20 cellular contexts compared by ENCODE assay signal in the genomic region with DNA sequence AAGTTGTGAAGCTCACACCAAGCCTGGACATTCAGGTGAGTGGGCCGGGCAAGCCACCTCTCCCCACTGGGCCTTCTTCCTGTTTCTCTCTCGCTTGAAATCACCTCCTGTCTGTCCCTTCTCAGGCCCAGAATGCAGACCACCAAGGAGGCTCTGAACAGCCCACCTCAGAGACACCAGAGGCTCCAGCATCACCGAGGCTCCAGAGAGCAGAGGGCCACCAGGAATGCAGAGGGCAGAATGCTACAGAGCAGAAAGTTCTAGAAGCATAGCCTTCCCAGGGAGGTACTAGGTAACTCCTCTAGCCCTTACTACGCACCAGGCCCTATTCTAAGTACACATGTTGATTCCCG. TPM values are rescaled to one million over a fixed set of nuclear protein-coding genes. Genes with fewer than 3 reads are reported as not detected.
DNase-seq lines count a peak whose midpoint lies in the region; ATAC-seq and TF ChIP-seq lines count a peak whose summit lies in the region.
"Had no signal": no experiment of that assay in that cellular context is flagged by ENCODE, and none has a peak within 500 bp of the region (broad histone marks: within the 10 kb centered on the region; RNA-seq: fewer than 3 reads in every experiment).

No MANE protein-coding gene starts in this region.

- peaks cover 6 to 92% (median 57%) of the 10 kb centered on the region in 4 donors for H3K4me1 Mint-ChIP-seq in CD4-positive, CD25-positive, alpha-beta regulatory T cell
- H3K4me1 Mint-ChIP-seq in activated B cell treated with CpG ODN at 0.5 μM for 24 hours (peaks cover 40% of the 10 kb centered on the region), memory B cell (peaks cover 31% of the 10 kb centered on the region)

- POLR2A ChIA-PET in activated B cell treated with CpG ODN at 0.5 μM for 24 hours (lab: Charles Lee): interaction anchor here (3.9 kb wide), 1 partner anchor 41 kb away, joined by 34 read pairs; no protein-coding TSS in a partner anchor

- peak overlapping the region; percentile 90 for H3K27ac ChIP-seq in CD4-positive, CD25-positive, alpha-beta regulatory T cell (ENCODE audit: insufficient read depth, low read length, poor library complexity, severe bottlenecking)
- H3K27ac ChIP-seq in neuronal stem cell (replicated peaks; ENCODE audit: low read length) (no peak overlapping the region), sigmoid colon (no peak overlapping the region)
- H3K27ac ChIP-seq: GM23248, suprapubic skin had no signal

- H3K4me1 ChIP-seq in CD4-positive, CD25-positive, alpha-beta regulatory T cell (ENCODE audit: control insufficient read depth, insufficient read depth, low read length, poor library complexity, severe bottlenecking): peaks cover 84% of the 10 kb centered on the region
- H3K4me1 ChIP-seq in neuronal stem cell (ENCODE audit: control insufficient read depth in 2 of 2, insufficient read depth in 1 of 2, low read depth in 1 of 2, low read length in 2 of 2) (peaks cover 4 to 12% of the 10 kb centered on the region in 2 donors), sigmoid colon (peaks cover 0 to 7% (median 5%) of the 10 kb centered on the region in 4 donors)

- ATAC-seq in CD4-positive, CD25-positive, alpha-beta regulatory T cell (ENCODE audit: low read depth in 2 of 2): no peak
- ATAC-seq in activated B cell treated with CpG ODN at 0.5 μM for 24 hours (ENCODE audit: low read depth) (no peak), memory B cell (ENCODE audit: low read depth) (no peak), HG02970 (IDR thresholded peaks at IDR 0.05; ENCODE audit: low FRiP score, unreplicated experiment) (no peak)

- no peaks in the 10 kb centered on the region for H3K36me3 ChIP-seq in CD4-positive, CD25-positive, alpha-beta regulatory T cell (ENCODE audit: control insufficient read depth, insufficient read depth, low read length)
- H3K36me3 ChIP-seq in neuronal stem cell (replicated peaks in 1 of 2; ENCODE audit: control insufficient read depth in 2 of 2, insufficient read depth in 2 of 2, low read length in 2 of 2): no peaks in the 10 kb centered on the region
- no peaks in the 10 kb centered on the region for H3K36me3 ChIP-seq in sigmoid colon
- H3K36me3 ChIP-seq: suprapubic skin had no signal

- H3K27me3 Mint-ChIP-seq in CD4-positive, CD25-positive, alpha-beta regulatory T cell: no peaks in the 10 kb centered on the region
- H3K27me3 Mint-ChIP-seq in activated B cell treated with CpG ODN at 0.5 μM for 24 hours (no peaks in the 10 kb centered on the region), memory B cell (no peaks in the 10 kb centered on the region)

- CTCF ChIA-PET in activated B cell treated with CpG ODN at 0.5 μM for 24 hours (lab: Charles Lee): interaction anchor here (0.9 kb wide), 1 partner anchor 96 kb away, joined by 3 read pairs; no protein-coding TSS in a partner anchor

- TF ChIP-seq CTCF in GM12865 (IDR thresholded peaks at IDR 0.05; ENCODE audit: insufficient read depth, low read depth, low read length, missing control alignments) (no peak), activated B cell treated with CpG ODN at 0.5 μM for 24 hours (IDR thresholded peaks at IDR 0.05) (no peak), sigmoid colon (IDR thresholded peaks at IDR 0.05) (no peak)

- H2AFZ ChIP-seq in neuronal stem cell (ENCODE audit: low read length): no peak overlapping the region
- H2AFZ ChIP-seq: GM23248 had no signal

- H3K4me3 Mint-ChIP-seq in CD4-positive, CD25-positive, alpha-beta regulatory T cell: peak overlapping the region; percentile 67 to 87 (median 79)
- H3K4me3 Mint-ChIP-seq in activated B cell treated with CpG ODN at 0.5 μM for 24 hours (no peak overlapping the region), memory B cell (no peak overlapping the region)
- H3K4me3 Mint-ChIP-seq: dendritic cell treated with granulocyte-macrophage colony-stimulating factor and Interleukin-4, amounts not matched to agents 40 ng/mL and 50 ng/mL, for 4 days; neural crest cell had no signal

- no peak for TF ChIP-seq POLR2A in sigmoid colon (IDR thresholded peaks at IDR 0.05)

- no peaks in the 10 kb centered on the region for H3K9me3 ChIP-seq in CD4-positive, CD25-positive, alpha-beta regulatory T cell (ENCODE audit: control insufficient read depth in 2 of 2, low read length in 2 of 2)
- H3K9me3 ChIP-seq in neuronal stem cell (replicated peaks in 1 of 2; ENCODE audit: control insufficient read depth in 2 of 2, insufficient read depth in 1 of 2, low read depth in 1 of 2, low read length in 2 of 2) (peaks cover 0 to 6% of the 10 kb centered on the region in 2 donors), sigmoid colon (no peaks in the 10 kb centered on the region)
- H3K9me3 ChIP-seq: suprapubic skin had no signal

- no peak overlapping the region for H2BK15ac ChIP-seq in neuronal stem cell (ENCODE audit: low read length)

- H2BK120ac ChIP-seq in neuronal stem cell (ENCODE audit: low read depth, low read length): no peak overlapping the region

- peak overlapping the region; percentile 99 to 100 (median 99) for H3K27ac Mint-ChIP-seq in CD4-positive, CD25-positive, alpha-beta regulatory T cell
- H3K27ac Mint-ChIP-seq in activated B cell treated with CpG ODN at 0.5 μM for 24 hours: peak overlapping the region; percentile 72
- H3K27ac Mint-ChIP-seq in memory B cell: peak overlapping the region; percentile 62
- H3K27ac Mint-ChIP-seq: dendritic cell treated with granulocyte-macrophage colony-stimulating factor and Interleukin-4, amounts not matched to agents 40 ng/mL and 50 ng/mL, for 4 days had no signal

- no peak overlapping the region for H3K4me3 ChIP-seq in CD4-positive, CD25-positive, alpha-beta regulatory T cell (ENCODE audit: low read depth, low read length)
- peak overlapping the region; percentile 59 for H3K4me3 ChIP-seq in GM12865 (ENCODE audit: low read depth, low read length)
- no peak overlapping the region for H3K4me3 ChIP-seq in neuronal stem cell (ENCODE audit: low read length in 2 of 2)
- no peak overlapping the region for H3K4me3 ChIP-seq in sigmoid colon
- H3K4me3 ChIP-seq: GM23248, suprapubic skin had no signal

- H3K36me3 Mint-ChIP-seq in CD4-positive, CD25-positive, alpha-beta regulatory T cell: no peaks in the 10 kb centered on the region
- H3K36me3 Mint-ChIP-seq in activated B cell treated with CpG ODN at 0.5 μM for 24 hours (ENCODE audit: low read depth): no peaks in the 10 kb centered on the region
- H3K36me3 Mint-ChIP-seq in memory B cell: no peaks in the 10 kb centered on the region

- no peak overlapping the region for H3K4ac ChIP-seq in neuronal stem cell (ENCODE audit: low read length)

- no peak overlapping the region for H3K23ac ChIP-seq in neuronal stem cell (ENCODE audit: low read depth, low read length, poor library complexity)

- H3K4me2 ChIP-seq in neuronal stem cell (ENCODE audit: insufficient read depth, low read length, poor library complexity, severe bottlenecking): no peak overlapping the region

- TF ChIP-seq EP300 in sigmoid colon (IDR thresholded peaks at IDR 0.05): no peak

- DNase-seq in CD4-positive, CD25-positive, alpha-beta regulatory T cell: no peak
- DNase-seq in GM12865 (ENCODE audit: low read depth) (no peak), activated B cell treated with CpG ODN at 0.5 μM for 24 hours (no peak), memory B cell (ENCODE audit: low spot score in 2 of 2) (no peak), neuronal stem cell (ENCODE audit: low spot score) (no peak), sigmoid colon (no peak)
- DNase-seq: C1 segment of cervical spinal cord, DND-41, glutamatergic neuron, GM23248, NCI-H187 treated with DMSO at 0.1 percent for 48 hours, NCI-H526 treated with DMSO at 0.1 percent for 48 hours had no signal

- H3K18ac ChIP-seq in neuronal stem cell (ENCODE audit: low read length): no peak overlapping the region

- intact Hi-C loops in activated B cell treated with CpG ODN at 0.5 μM for 24 hours (cut with micrococcal nuclease): no loop called here
- intact Hi-C loops in sigmoid colon (cut with DNase I): no loop called here

- H3K14ac ChIP-seq in neuronal stem cell (ENCODE audit: low read length): no peak overlapping the region

- H2AK5ac ChIP-seq in neuronal stem cell (ENCODE audit: low read depth, low read length): no peak overlapping the region

- WGBS in neuronal stem cell (ENCODE audit: extremely low coverage in 2 of 2, insufficient read length in 2 of 2, insufficient replicate concordance in 1 of 2), 2 donors: no CpG with 5 or more reads among the region's 5 CpGs
- WGBS in sigmoid colon, 2 donors: 59 to 64% methylated on average over 5 of the region's 5 CpGs

- H2BK12ac ChIP-seq in neuronal stem cell (ENCODE audit: low read length): no peak overlapping the region

- H3K9me3 Mint-ChIP-seq in CD4-positive, CD25-positive, alpha-beta regulatory T cell: peaks cover 0 to 2% (median 0%) of the 10 kb centered on the region in 7 donors
- H3K9me3 Mint-ChIP-seq in activated B cell treated with CpG ODN at 0.5 μM for 24 hours (no peaks in the 10 kb centered on the region), memory B cell (no peaks in the 10 kb centered on the region)
- H3K9me3 Mint-ChIP-seq: neural crest cell had no signal

- no peak overlapping the region for H3K9ac ChIP-seq in neuronal stem cell (ENCODE audit: low read depth, low read length, poor library complexity)
- H3K9ac ChIP-seq: GM23248 had no signal

- no peaks in the 10 kb centered on the region for H3K79me1 ChIP-seq in neuronal stem cell (ENCODE audit: low read depth, low read length)

- no peaks in the 10 kb centered on the region for H3K27me3 ChIP-seq in CD4-positive, CD25-positive, alpha-beta regulatory T cell (ENCODE audit: control insufficient read depth, insufficient read depth, low read length)
- H3K27me3 ChIP-seq in neuronal stem cell (ENCODE audit: control insufficient read depth in 3 of 3, insufficient read depth in 3 of 3, low read depth in 1 of 3, low read length in 3 of 3) (peaks cover 0 to 2% (median 0%) of the 10 kb centered on the region in 3 experiments), sigmoid colon (no peaks in the 10 kb centered on the region)

- H2BK5ac ChIP-seq in neuronal stem cell (ENCODE audit: low read length): no peak overlapping the region

- no peak overlapping the region for H4K8ac ChIP-seq in neuronal stem cell (ENCODE audit: low read depth, low read length)

- no peak overlapping the region for H4K91ac ChIP-seq in neuronal stem cell (ENCODE audit: low read depth, low read length, poor library complexity)

RNA-seq across cellular contexts. Expression of gene IL2RB, which starts 14.8 kb away (rescaled TPM):
- 197 TPM for total RNA-seq in CD4-positive, CD25-positive, alpha-beta regulatory T cell
- 100 to 1,000 TPM; 160 to 189 (median 163) TPM for polyA plus RNA-seq in CD4-positive, CD25-positive, alpha-beta regulatory T cell
- total RNA-seq in activated B cell treated with CpG ODN at 0.5 μM for 24 hours (11.0 and 12.7 TPM in 2 replicates), sigmoid colon (under 1 TPM in 3 of 4 donors, not detected in 1; under 0.01 to 0.33 (median 0.14) TPM)
- polyA plus RNA-seq in neuronal stem cell (2013, experiment 1 of 2): 0.47 TPM
- polyA plus RNA-seq in neuronal stem cell (2013, experiment 2 of 2): 0.43 TPM
- polyA plus RNA-seq in sigmoid colon: 1 to 10 TPM in 1 of 3 donors, under 1 TPM in 2; under 0.01 to 9.7 (median 0.46) TPM
- total RNA-seq: GM23248, HT-29, renal cortical epithelial cell had no signal

RNA-seq across cellular contexts. Expression of gene C1QTNF6, which starts 23.5 kb away (rescaled TPM):
- total RNA-seq in CD4-positive, CD25-positive, alpha-beta regulatory T cell: 13.6 TPM
- polyA plus RNA-seq in CD4-positive, CD25-positive, alpha-beta regulatory T cell: 1 to 10 TPM; 1.6 to 2.4 (median 2.1) TPM
- total RNA-seq in activated B cell treated with CpG ODN at 0.5 μM for 24 hours (5.2 and 8.2 TPM in 2 replicates), sigmoid colon (1 to 10 TPM; 1.1 to 5.5 (median 1.6) TPM)
- 17.0 TPM for polyA plus RNA-seq in neuronal stem cell (2013, experiment 1 of 2)
- polyA plus RNA-seq in neuronal stem cell (2013, experiment 2 of 2): 18.2 TPM
- polyA plus RNA-seq in sigmoid colon: 10 to 100 TPM in 1 of 3 donors, 1 to 10 TPM in 2; 1.8 to 12.1 (median 1.8) TPM

RNA-seq across cellular contexts. Expression of gene SSTR3, which starts 47.8 kb away (rescaled TPM):
- total RNA-seq in CD4-positive, CD25-positive, alpha-beta regulatory T cell: 4.3 TPM
- polyA plus RNA-seq in CD4-positive, CD25-positive, alpha-beta regulatory T cell: 1 to 10 TPM; 2.5 to 4.4 (median 3.6) TPM
- total RNA-seq in activated B cell treated with CpG ODN at 0.5 μM for 24 hours: 1.7 and 1.8 TPM in 2 replicates
- polyA plus RNA-seq in neuronal stem cell (2013, experiment 1 of 2): 0.22 TPM
- 0.28 TPM for polyA plus RNA-seq in neuronal stem cell (2013, experiment 2 of 2)
- under 1 TPM in 1 of 4 donors, not detected in 3; 0.36 TPM for total RNA-seq in sigmoid colon
- polyA plus RNA-seq in sigmoid colon: 1 to 10 TPM in 1 of 3 donors, not detected in 2; 1.7 TPM
- total RNA-seq: epithelial cell of proximal tubule, GM23248, HT-29, M059J, suprapubic skin had no signal
- polyA plus RNA-seq: GM23248 had no signal

RNA-seq across cellular contexts. Expression of gene TMPRSS6, which starts 55.0 kb away (rescaled TPM):
- total RNA-seq in CD4-positive, CD25-positive, alpha-beta regulatory T cell: 1.5 TPM
- under 1 TPM; 0.10 to 0.18 (median 0.14) TPM for polyA plus RNA-seq in CD4-positive, CD25-positive, alpha-beta regulatory T cell
- total RNA-seq in activated B cell treated with CpG ODN at 0.5 μM for 24 hours (4.6 and 5.4 TPM in 2 replicates), sigmoid colon (not detected)
- polyA plus RNA-seq in neuronal stem cell (2013, experiment 1 of 2): 0.01 TPM
- polyA plus RNA-seq in neuronal stem cell (2013, experiment 2 of 2): not detected
- 1 to 10 TPM in 1 of 3 donors, under 1 TPM in 1, not detected in 1; 0.79 to 1.8 TPM for polyA plus RNA-seq in sigmoid colon
- total RNA-seq: epithelial cell of proximal tubule, GM23248, HT-29, M059J, neural crest cell, renal cortical epithelial cell had no signal

Comparison
In these comparisons a context has a peak if more than half of its experiments do, and no peak if none do; other contexts are left out.
1. H3K4me3 Mint-ChIP-seq: peak in CD4-positive, CD25-positive, alpha-beta regulatory T cell (4 of 4); none in activated B cell treated with CpG ODN at 0.5 μM for 24 hours (single experiment) and memory B cell (single experiment).
2. RNA of gene IL2RB, which starts 14.8 kb away (total RNA-seq): 197 TPM in CD4-positive, CD25-positive, alpha-beta regulatory T cell (single experiment); 11.0 to 12.7 TPM in activated B cell treated with CpG ODN at 0.5 μM for 24 hours and under 0.01 to 0.33 TPM in sigmoid colon; every median in the first group is over 10 times any median in the second.
3. Peak in every context shown above with its lines, with median percentiles within 50 percentile points of each other: H3K27ac Mint-ChIP-seq.